In genomic region chr5:75511435-75512382, GRCh38 we compare ENCODE assay signal across 8 cellular contexts. TPM values are rescaled to one million over a fixed set of nuclear protein-coding genes. Genes with fewer than 3 reads are reported as not detected.
DNase-seq lines count a peak whose midpoint lies in the region; TF ChIP-seq lines count a peak whose summit lies in the region.

Gene CERT1, minus strand, starts transcription at chr5:75511629. Its CDS starts 422 bp downstream, at chr5:75511207.
Gene POLK, plus strand, starts transcription at chr5:75511891.

- H3K9me3 ChIP-seq in effector memory CD4-positive, alpha-beta T cell (ENCODE audit: control insufficient read depth, low read length) = no peaks in the 10 kb centered on the region

- no peak for TF ChIP-seq CTCF in GM20000 (IDR thresholded peaks at IDR 0.05; ENCODE audit: extremely low read depth, missing control alignments)

- CTCF ChIA-PET in activated CD8-positive, alpha-beta memory T cell treated with anti-CD3 and anti-CD28 coated beads for 36 hours (lab: Charles Lee) = no interaction called here

- peak within 1 kb of the TSS; percentile 78 for H3K27ac ChIP-seq in effector memory CD4-positive, alpha-beta T cell (ENCODE audit: insufficient read depth, low read length, poor library complexity, severe bottlenecking)

- DNase-seq in CMK (ENCODE audit: low read depth) = peak; percentile 83
- peak; percentile 95 for DNase-seq in GM20000 (ENCODE audit: low spot score)
- DNase-seq in HT-29 (ENCODE audit: low spot score) = peak; percentile 97
- DNase-seq in NOMO-1 (lab: John Stamatoyannopoulos, UW; ENCODE audit: unreplicated experiment in 2 of 2) = peak; percentile 97 to 98
- peak; percentile 87 to 94 (median 91) for DNase-seq in effector memory CD4-positive, alpha-beta T cell
- DNase-seq in medulla oblongata (ENCODE audit: extremely low spot score) = peak; percentile 100
- peak; percentile 86 for DNase-seq in stimulated activated CD8-positive, alpha-beta memory T cell treated with anti-CD3 and anti-CD28 coated beads, Interleukin-12 subunit alpha, Interleukin-12 subunit beta, amount 100 ng/mL, for 1 hour (ENCODE audit: low read depth)

- H3K27me3 ChIP-seq in effector memory CD4-positive, alpha-beta T cell (replicated peaks; ENCODE audit: control insufficient read depth, insufficient read depth, low read length, poor library complexity, severe bottlenecking) = no peaks in the 10 kb centered on the region

- peak within 1 kb of the TSS; percentile 90 for H3K4me3 ChIP-seq in effector memory CD4-positive, alpha-beta T cell (ENCODE audit: insufficient read depth, low read depth, low read length, poor library complexity, severe bottlenecking)

- H3K4me1 ChIP-seq in effector memory CD4-positive, alpha-beta T cell (ENCODE audit: control insufficient read depth, insufficient read depth, low read length, poor library complexity, severe bottlenecking) = peaks cover 17% of the 10 kb centered on the region

- POLR2A ChIA-PET in activated CD8-positive, alpha-beta memory T cell treated with anti-CD3 and anti-CD28 coated beads for 36 hours (lab: Charles Lee) = interaction anchor here (0.6 to 1.5 kb wide), 3 partner anchors 56 to 206 kb away, joined by 3 to 6 read pairs (median 4); no protein-coding TSS in a partner anchor

- no peaks in the 10 kb centered on the region for H3K36me3 ChIP-seq in effector memory CD4-positive, alpha-beta T cell (ENCODE audit: control insufficient read depth, insufficient read depth, low read length)

RNA-seq across cellular contexts. Expression of gene CERT1, which starts in this region (rescaled TPM):
- 4.9 and 6.8 TPM in 2 replicates for total RNA-seq in HT-29 (2014; rRNA removed; shearing (Covaris generic))
- 10 to 100 TPM; 31.7 to 31.8 TPM for total RNA-seq in activated CD8-positive, alpha-beta memory T cell treated with anti-CD3 and anti-CD28 coated beads for 36 hours

RNA-seq across cellular contexts. Expression of gene POLK, which starts in this region (rescaled TPM):
- total RNA-seq in HT-29 (2014; rRNA removed; shearing (Covaris generic)) = 3.8 and 4.3 TPM in 2 replicates
- total RNA-seq in activated CD8-positive, alpha-beta memory T cell treated with anti-CD3 and anti-CD28 coated beads for 36 hours = 10 to 100 TPM; 33.8 to 34.6 TPM

Comparison
In these comparisons a context has a peak if more than half of its experiments do, and no peak if none do; other contexts are left out.
1. Peak in every context shown above with its lines: DNase-seq, H3K4me3 ChIP-seq and H3K27ac ChIP-seq.